In genomic region chr11:121330614-121331435, GRCh38 we compare ENCODE assay signal across 3 cellular contexts.
TF ChIP-seq lines count a peak whose summit lies in the region.

No MANE protein-coding gene starts in this region.

TF ChIP-seq in GM23338, 12 proteins besides CTCF, POLR2A, EP300 and RAD21 (continues in another document):
- TF ChIP-seq ETS1 (IDR thresholded peaks at IDR 0.05) (no peak), EZH2phosphoT487 (IDR thresholded peaks at IDR 0.05; ENCODE audit: unreplicated experiment) (no peak), ZNF331 (CRISPR knock-in tag; IDR thresholded peaks at IDR 0.05; ENCODE audit: low read depth) (no peak), STAT1 (IDR thresholded peaks at IDR 0.05; ENCODE audit: unreplicated experiment) (no peak), ZNF114 (CRISPR knock-in tag; IDR thresholded peaks at IDR 0.05) (no peak), JUNB (IDR thresholded peaks at IDR 0.05; ENCODE audit: unreplicated experiment) (no peak), CREB1 (CRISPR knock-in tag; IDR thresholded peaks at IDR 0.05; ENCODE audit: low read depth) (no peak), EZH2 (IDR thresholded peaks at IDR 0.05; ENCODE audit: low read depth, unreplicated experiment) (no peak), REST (IDR thresholded peaks at IDR 0.05; ENCODE audit: unreplicated experiment) (no peak)

TF ChIP-seq in K562, 482 proteins besides CTCF, POLR2A, EP300 and RAD21:
- TF ChIP-seq SPI1 (IDR thresholded peaks at IDR 0.05; ENCODE audit: borderline replicate concordance, low read depth, low read length) (peak; percentile 33; the same call in 1 of the 2 replicates), ZBTB12 (CRISPR knock-in tag; IDR thresholded peaks at IDR 0.05) (no peak)

TF ChIP-seq in SK-N-SH treated with all-trans-retinoic acid at 6 μM for 48 hours, 23 proteins besides CTCF, POLR2A, EP300 and RAD21:
- TF ChIP-seq ZNF565 (CRISPR knock-in tag; conservative IDR thresholded peaks at IDR 0.05; ENCODE audit: low read depth) (no peak), CSDC2 (CRISPR knock-in tag; IDR thresholded peaks at IDR 0.05) (no peak), OSR1 (CRISPR knock-in tag; IDR thresholded peaks at IDR 0.05) (no peak), GLIS3 (CRISPR knock-in tag; IDR thresholded peaks at IDR 0.05) (no peak), ZNF8 (CRISPR knock-in tag; IDR thresholded peaks at IDR 0.05) (no peak), SNAI2 (CRISPR knock-in tag; IDR thresholded peaks at IDR 0.05) (no peak), CREB5 (CRISPR knock-in tag; IDR thresholded peaks at IDR 0.05; ENCODE audit: low read depth) (no peak), ARNTL (CRISPR knock-in tag; IDR thresholded peaks at IDR 0.05; ENCODE audit: borderline replicate concordance, low read depth) (no peak), ISL1 (CRISPR knock-in tag; IDR thresholded peaks at IDR 0.05) (no peak)
